In genomic region chr15:63203451-63204090, GRCh38 we compare ENCODE assay signal across 9 cellular contexts. TPM values are rescaled to one million over a fixed set of nuclear protein-coding genes. Genes with fewer than 3 reads are reported as not detected.
DNase-seq lines count a peak whose midpoint lies in the region; ATAC-seq and TF ChIP-seq lines count a peak whose summit lies in the region.
"Had no signal": no experiment of that assay in that cellular context is flagged by ENCODE, and none has a peak within 500 bp of the region (broad histone marks: within the 10 kb centered on the region; RNA-seq: fewer than 3 reads in every experiment).

No MANE protein-coding gene starts in this region.

- TF ChIP-seq CTCF in right lobe of liver (IDR thresholded peaks at IDR 0.05): no peak

- peak; percentile 51 for ATAC-seq in GM18498 (IDR thresholded peaks at IDR 0.05; ENCODE audit: unreplicated experiment)
- peak; percentile 90 to 96 for ATAC-seq in natural killer cell treated with Interleukin-12 subunit alpha and Interleukin-12 subunit beta and Interleukin-15 and Interleukin-18, amount 100 ng/mL, for 72 hours
- no peak for ATAC-seq in HG03432 (IDR thresholded peaks at IDR 0.05; ENCODE audit: unreplicated experiment)
- ATAC-seq in right lobe of liver: no peak
- no peak for ATAC-seq in HG02642 (IDR thresholded peaks at IDR 0.05; ENCODE audit: poor library complexity, unreplicated experiment)
- ATAC-seq: HepG2 had no signal

- 73% methylated on average over 8 of the region's 9 CpGs for WGBS in right lobe of liver (ENCODE audit: insufficient coverage, low coverage, low lambda C conversion rate, missing lambda C conversion rate)

- peaks cover 77% of the 10 kb centered on the region for H3K4me1 Mint-ChIP-seq in activated T-helper 1 cell treated with anti-CD3 and anti-CD28 coated beads, Interleukin-12 subunit alpha, Interleukin-12 subunit beta, Interleukin-2, Interleukin-4 antibody, amounts not matched to agents 30 ng/mL and 10 ng/mL and 1 ng/mL, durations not matched to agents 14 hours and 24 hours and 36 hours (ENCODE audit: low read depth)
- H3K4me1 Mint-ChIP-seq in natural killer cell treated with Interleukin-12 subunit alpha and Interleukin-12 subunit beta and Interleukin-15 and Interleukin-18, amount 100 ng/mL, for 72 hours (ENCODE audit: low read depth in 2 of 2): peaks cover 77 to 87% of the 10 kb centered on the region in 2 donors

- no peak overlapping the region for H3K27ac ChIP-seq in right lobe of liver

- no peaks in the 10 kb centered on the region for H3K27me3 Mint-ChIP-seq in activated T-helper 1 cell treated with anti-CD3 and anti-CD28 coated beads, Interleukin-12 subunit alpha, Interleukin-12 subunit beta, Interleukin-2, Interleukin-4 antibody, amounts not matched to agents 30 ng/mL and 10 ng/mL and 1 ng/mL, durations not matched to agents 14 hours and 24 hours and 36 hours (ENCODE audit: insufficient read depth)
- no peaks in the 10 kb centered on the region for H3K27me3 Mint-ChIP-seq in natural killer cell treated with Interleukin-12 subunit alpha and Interleukin-12 subunit beta and Interleukin-15 and Interleukin-18, amount 100 ng/mL, for 72 hours

- no peaks in the 10 kb centered on the region for H3K9me3 Mint-ChIP-seq in activated T-helper 1 cell treated with anti-CD3 and anti-CD28 coated beads, Interleukin-12 subunit alpha, Interleukin-12 subunit beta, Interleukin-2, Interleukin-4 antibody, amounts not matched to agents 30 ng/mL and 10 ng/mL and 1 ng/mL, durations not matched to agents 14 hours and 24 hours and 36 hours
- H3K9me3 Mint-ChIP-seq in natural killer cell treated with Interleukin-12 subunit alpha and Interleukin-12 subunit beta and Interleukin-15 and Interleukin-18, amount 100 ng/mL, for 72 hours: no peaks in the 10 kb centered on the region

- peaks cover 50% of the 10 kb centered on the region for H3K36me3 Mint-ChIP-seq in activated T-helper 1 cell treated with anti-CD3 and anti-CD28 coated beads, Interleukin-12 subunit alpha, Interleukin-12 subunit beta, Interleukin-2, Interleukin-4 antibody, amounts not matched to agents 30 ng/mL and 10 ng/mL and 1 ng/mL, durations not matched to agents 14 hours and 24 hours and 36 hours (ENCODE audit: low read depth)
- peaks cover 9% of the 10 kb centered on the region for H3K36me3 Mint-ChIP-seq in natural killer cell treated with Interleukin-12 subunit alpha and Interleukin-12 subunit beta and Interleukin-15 and Interleukin-18, amount 100 ng/mL, for 72 hours

- no peak for TF ChIP-seq POLR2A in right lobe of liver (IDR thresholded peaks at IDR 0.05)

- no peak overlapping the region for H3K4me3 ChIP-seq in right lobe of liver

- H3K27me3 ChIP-seq in right lobe of liver: no peaks in the 10 kb centered on the region

- DNase-seq in NOMO-1 treated with DMSO at 0.1 percent for 48 hours (lab: John Stamatoyannopoulos, UW; ENCODE audit: unreplicated experiment): peak; percentile 57
- no peak for DNase-seq in activated T-helper 1 cell treated with anti-CD3 and anti-CD28 coated beads, Interleukin-12 subunit alpha, Interleukin-12 subunit beta, Interleukin-2, Interleukin-4 antibody, amounts not matched to agents 30 ng/mL and 10 ng/mL and 1 ng/mL, durations not matched to agents 14 hours and 24 hours and 36 hours (ENCODE audit: low spot score)
- DNase-seq in natural killer cell treated with Interleukin-12 subunit alpha and Interleukin-12 subunit beta and Interleukin-15 and Interleukin-18, amount 100 ng/mL, for 72 hours (ENCODE audit: low spot score): peak; percentile 68
- no peak for DNase-seq in head of caudate nucleus
- DNase-seq in right lobe of liver: no peak

- no peak overlapping the region for H3K4me3 Mint-ChIP-seq in activated T-helper 1 cell treated with anti-CD3 and anti-CD28 coated beads, Interleukin-12 subunit alpha, Interleukin-12 subunit beta, Interleukin-2, Interleukin-4 antibody, amounts not matched to agents 30 ng/mL and 10 ng/mL and 1 ng/mL, durations not matched to agents 14 hours and 24 hours and 36 hours
- H3K4me3 Mint-ChIP-seq in natural killer cell treated with Interleukin-12 subunit alpha and Interleukin-12 subunit beta and Interleukin-15 and Interleukin-18, amount 100 ng/mL, for 72 hours: peak overlapping the region; percentile 67

- H3K36me3 ChIP-seq in right lobe of liver: no peaks in the 10 kb centered on the region

- intact Hi-C loops in activated T-helper 1 cell treated with anti-CD3 and anti-CD28 coated beads, Interleukin-12 subunit alpha, Interleukin-12 subunit beta, Interleukin-2, Interleukin-4 antibody, amounts not matched to agents 30 ng/mL and 10 ng/mL and 1 ng/mL, durations not matched to agents 14 hours and 24 hours and 36 hours (cut with micrococcal nuclease): loop anchor here (1.0 kb wide), 1 partner anchor 9 kb away; no protein-coding TSS in a partner anchor
- intact Hi-C loops in head of caudate nucleus (cut with DNase I) (no loop called here), right lobe of liver (cut with DNase I) (no loop called here)

- no peaks in the 10 kb centered on the region for H3K9me3 ChIP-seq in right lobe of liver

- H3K27ac Mint-ChIP-seq in activated T-helper 1 cell treated with anti-CD3 and anti-CD28 coated beads, Interleukin-12 subunit alpha, Interleukin-12 subunit beta, Interleukin-2, Interleukin-4 antibody, amounts not matched to agents 30 ng/mL and 10 ng/mL and 1 ng/mL, durations not matched to agents 14 hours and 24 hours and 36 hours: peak overlapping the region; percentile 2
- peak overlapping the region; percentile 22 to 91 for H3K27ac Mint-ChIP-seq in natural killer cell treated with Interleukin-12 subunit alpha and Interleukin-12 subunit beta and Interleukin-15 and Interleukin-18, amount 100 ng/mL, for 72 hours

- peaks cover 0 to 31% (median 8%) of the 10 kb centered on the region in 4 donors for H3K4me1 ChIP-seq in right lobe of liver

RNA-seq across cellular contexts. Expression of gene RAB8B, which starts 14.2 kb away (rescaled TPM):
- 135 and 149 TPM in 2 replicates for total RNA-seq in activated T-helper 1 cell treated with anti-CD3 and anti-CD28 coated beads, Interleukin-12 subunit alpha, Interleukin-12 subunit beta, Interleukin-2, Interleukin-4 antibody, amounts not matched to agents 30 ng/mL and 10 ng/mL and 1 ng/mL, durations not matched to agents 14 hours and 24 hours and 36 hours
- total RNA-seq in natural killer cell treated with Interleukin-12 subunit alpha and Interleukin-12 subunit beta and Interleukin-15 and Interleukin-18, amount 100 ng/mL, for 72 hours: 100 to 1,000 TPM in 1 of 2 donors, 10 to 100 TPM in 1; 49.1 to 113 TPM
- 10 to 100 TPM in 4 of 6 experiments, 1 to 10 TPM in 2; 5.8 to 50.7 (median 14.3) TPM for total RNA-seq in right lobe of liver

RNA-seq across cellular contexts. Expression of gene RPS27L, which starts 46.3 kb away (rescaled TPM):
- 163 and 164 TPM in 2 replicates for total RNA-seq in activated T-helper 1 cell treated with anti-CD3 and anti-CD28 coated beads, Interleukin-12 subunit alpha, Interleukin-12 subunit beta, Interleukin-2, Interleukin-4 antibody, amounts not matched to agents 30 ng/mL and 10 ng/mL and 1 ng/mL, durations not matched to agents 14 hours and 24 hours and 36 hours
- 100 to 1,000 TPM in 1 of 2 donors, 10 to 100 TPM in 1; 41.6 to 112 TPM for total RNA-seq in natural killer cell treated with Interleukin-12 subunit alpha and Interleukin-12 subunit beta and Interleukin-15 and Interleukin-18, amount 100 ng/mL, for 72 hours
- 100 to 1,000 TPM in 3 of 6 experiments, 10 to 100 TPM in 3; 63.9 to 115 (median 99.8) TPM for total RNA-seq in right lobe of liver

Comparison
In these comparisons a context has a peak if more than half of its experiments do, and no peak if none do; other contexts are left out.
1. ATAC-seq: peak in GM18498 (single experiment) and natural killer cell treated with Interleukin-12 subunit alpha and Interleukin-12 subunit beta and Interleukin-15 and Interleukin-18, amount 100 ng/mL, for 72 hours (2 of 2); none in HG03432 (single experiment), right lobe of liver (0 of 4) and HG02642 (single experiment).
2. DNase-seq: peak in NOMO-1 treated with DMSO at 0.1 percent for 48 hours (single experiment) and natural killer cell treated with Interleukin-12 subunit alpha and Interleukin-12 subunit beta and Interleukin-15 and Interleukin-18, amount 100 ng/mL, for 72 hours (single experiment); none in activated T-helper 1 cell treated with anti-CD3 and anti-CD28 coated beads, Interleukin-12 subunit alpha, Interleukin-12 subunit beta, Interleukin-2, Interleukin-4 antibody, amounts not matched to agents 30 ng/mL and 10 ng/mL and 1 ng/mL, durations not matched to agents 14 hours and 24 hours and 36 hours (single experiment), head of caudate nucleus (0 of 42) and right lobe of liver (0 of 3).